ENCODE assay signal across 26 cellular contexts in genomic region chr6:140041056-140041455, GRCh38.
A peak's percentile ranks its signal among the peaks of the same experiment; 100 is the strongest.
DNase-seq lines count a peak whose midpoint lies in the region; ATAC-seq, FAIRE-seq and TF ChIP-seq lines count a peak whose summit lies in the region.
"Had no signal": no experiment of that assay in that cellular context is flagged by ENCODE, and none has a peak within 500 bp of the region (broad histone marks: within the 10 kb centered on the region; RNA-seq: fewer than 3 reads in every experiment).

No MANE protein-coding gene starts in this region.

- H2AFZ ChIP-seq in astrocyte (ENCODE audit: low read depth, low read length) (no peak overlapping the region), mesenchymal stem cell (ENCODE audit: low read depth, low read length) (no peak overlapping the region)

- no peak overlapping the region for H3K4ac ChIP-seq in mesenchymal stem cell (ENCODE audit: low read depth in 1 of 2, low read length in 2 of 2)

- no peak for FAIRE-seq in astrocyte (lab: Jason Lieb, UNC)
- FAIRE-seq: GM12878 had no signal

- H2BK5ac ChIP-seq in mesenchymal stem cell (ENCODE audit: low read depth, low read length, poor library complexity, severe bottlenecking) = no peak overlapping the region

- H3K18ac ChIP-seq in mesenchymal stem cell (ENCODE audit: low read depth in 1 of 2, low read length in 2 of 2) = peak overlapping the region in 1 of 2 experiments; percentile 63

- no peak for DNase-seq in CD14-positive monocyte (ENCODE audit: low spot score)
- DNase-seq in M059J (ENCODE audit: low read depth) = peak; percentile 84
- peak; percentile 73 for DNase-seq in astrocyte (ENCODE audit: low read depth)
- no peak for DNase-seq in mesenchymal stem cell
- no peak for DNase-seq in gastrocnemius medialis
- DNase-seq in activated CD8-positive, alpha-beta memory T cell treated with anti-CD3 and anti-CD28 coated beads, Interleukin-2, amount 10 ng/mL, durations not matched to agents 7 days and 5 days = no peak
- DNase-seq in KG1 (lab: John Stamatoyannopoulos, UW) = no peak
- DNase-seq: CD8-positive, alpha-beta memory T cell; DMS 273 treated with DMSO at 0.1 percent for 48 hours; DMS79; GDM1; GOT3; Karpas-422; NCI-H1048; NCI-H1694; NCI-H2029 treated with DMSO at 0.1 percent for 48 hours; NCI-H2171; NCI-H510A; NCI-H69; Peyer's patch; SJCRH30 had no signal

- H3K36me3 Mint-ChIP-seq in CD14-positive monocyte (no peaks in the 10 kb centered on the region), astrocyte (ENCODE audit: low read depth, unreplicated experiment) (peaks cover 3% of the 10 kb centered on the region)
- H3K36me3 Mint-ChIP-seq in activated CD8-positive, alpha-beta memory T cell treated with anti-CD3 and anti-CD28 coated beads, Interleukin-2, amount 10 ng/mL, durations not matched to agents 7 days and 5 days = no peaks in the 10 kb centered on the region
- H3K36me3 Mint-ChIP-seq: CD8-positive, alpha-beta memory T cell had no signal

- H3K36me3 ChIP-seq in astrocyte (ENCODE audit: insufficient read depth, low read length) = no peaks in the 10 kb centered on the region
- no peaks in the 10 kb centered on the region for H3K36me3 ChIP-seq in mesenchymal stem cell (ENCODE audit: control insufficient read depth in 1 of 2, insufficient read depth in 2 of 2, low read depth in 1 of 2, low read length in 2 of 2)
- no peaks in the 10 kb centered on the region for H3K36me3 ChIP-seq in gastrocnemius medialis
- H3K36me3 ChIP-seq: Peyer's patch, SJCRH30 had no signal

- H3K9me3 ChIP-seq in astrocyte (ENCODE audit: insufficient read depth, low read depth, low read length) = peaks cover 8% of the 10 kb centered on the region
- H3K9me3 ChIP-seq in mesenchymal stem cell (ENCODE audit: control insufficient read depth, low read length) = peaks cover 10% of the 10 kb centered on the region
- H3K9me3 ChIP-seq in gastrocnemius medialis = no peaks in the 10 kb centered on the region

- no peak overlapping the region for H3K4me2 ChIP-seq in astrocyte (ENCODE audit: low read length)
- peak overlapping the region; percentile 8 for H3K4me2 ChIP-seq in mesenchymal stem cell (ENCODE audit: low read length, poor library complexity, severe bottlenecking)

- H3K4me3 ChIP-seq in astrocyte (ENCODE audit: insufficient read depth, low read depth, low read length) (no peak overlapping the region), mesenchymal stem cell (ENCODE audit: insufficient read depth in 1 of 2, low read depth in 1 of 2, low read length in 2 of 2) (no peak overlapping the region), gastrocnemius medialis (no peak overlapping the region)
- H3K4me3 ChIP-seq: GM12878, Peyer's patch, SJCRH30 had no signal

- TF ChIP-seq CTCF in CD14-positive monocyte (IDR thresholded peaks at IDR 0.05) (no peak), astrocyte (IDR thresholded peaks at IDR 0.05; ENCODE audit: insufficient read depth, low read depth, low read length) (no peak), gastrocnemius medialis (IDR thresholded peaks at IDR 0.05 in 4 of 5, conservative IDR thresholded peaks at IDR 0.05 in 1 of 5) (no peak)

- no peak overlapping the region for H3K14ac ChIP-seq in mesenchymal stem cell (ENCODE audit: low read length in 2 of 2)

- no peak overlapping the region for H2BK12ac ChIP-seq in mesenchymal stem cell (ENCODE audit: low read length in 2 of 2)

- H3K27me3 ChIP-seq in astrocyte (ENCODE audit: insufficient read depth, low read length) (no peaks in the 10 kb centered on the region), mesenchymal stem cell (ENCODE audit: control insufficient read depth in 1 of 2, insufficient read depth in 1 of 2, low read length in 2 of 2) (no peaks in the 10 kb centered on the region), gastrocnemius medialis (no peaks in the 10 kb centered on the region)
- H3K27me3 ChIP-seq: Peyer's patch, SJCRH30 had no signal

- H3K27me3 Mint-ChIP-seq in CD14-positive monocyte (ENCODE audit: low read depth in 3 of 3) (no peaks in the 10 kb centered on the region), astrocyte (ENCODE audit: low read depth, unreplicated experiment) (no peaks in the 10 kb centered on the region)
- H3K27me3 Mint-ChIP-seq in activated CD8-positive, alpha-beta memory T cell treated with anti-CD3 and anti-CD28 coated beads, Interleukin-2, amount 10 ng/mL, durations not matched to agents 7 days and 5 days = no peaks in the 10 kb centered on the region
- H3K27me3 Mint-ChIP-seq: B cell had no signal

- H3K4me1 Mint-ChIP-seq in CD14-positive monocyte = peaks cover 75% of the 10 kb centered on the region
- H3K4me1 Mint-ChIP-seq in astrocyte (ENCODE audit: low read depth, unreplicated experiment) = peaks cover 26% of the 10 kb centered on the region
- H3K4me1 Mint-ChIP-seq in activated CD8-positive, alpha-beta memory T cell treated with anti-CD3 and anti-CD28 coated beads, Interleukin-2, amount 10 ng/mL, durations not matched to agents 7 days and 5 days = peaks cover 6% of the 10 kb centered on the region
- H3K4me1 Mint-ChIP-seq: B cell had no signal

- H3K9me3 Mint-ChIP-seq in CD14-positive monocyte (peaks cover 0 to 3% (median 0%) of the 10 kb centered on the region in 7 donors), astrocyte (ENCODE audit: unreplicated experiment) (peaks cover 2% of the 10 kb centered on the region)
- no peaks in the 10 kb centered on the region for H3K9me3 Mint-ChIP-seq in activated CD8-positive, alpha-beta memory T cell treated with anti-CD3 and anti-CD28 coated beads, Interleukin-2, amount 10 ng/mL, durations not matched to agents 7 days and 5 days (ENCODE audit: low read depth)

- no peak overlapping the region for H4K91ac ChIP-seq in mesenchymal stem cell (ENCODE audit: low read length)

- H4K8ac ChIP-seq in mesenchymal stem cell (ENCODE audit: low read length) = no peak overlapping the region

- in situ Hi-C loops in gastrocnemius medialis (cut with MboI; ENCODE audit: low sequenced_read_pairs in 4 of 4) = no loop called here

- peak overlapping the region in 6 of 7 donors; percentile 37 to 92 (median 84) for H3K27ac Mint-ChIP-seq in CD14-positive monocyte
- no peak overlapping the region for H3K27ac Mint-ChIP-seq in astrocyte (ENCODE audit: unreplicated experiment)
- no peak overlapping the region for H3K27ac Mint-ChIP-seq in activated CD8-positive, alpha-beta memory T cell treated with anti-CD3 and anti-CD28 coated beads, Interleukin-2, amount 10 ng/mL, durations not matched to agents 7 days and 5 days
- H3K27ac Mint-ChIP-seq: B cell had no signal

- H3K4me1 ChIP-seq in astrocyte (ENCODE audit: insufficient read depth, low read length) (no peaks in the 10 kb centered on the region), mesenchymal stem cell (ENCODE audit: control insufficient read depth, insufficient read depth, low read depth, low read length) (peaks cover 3% of the 10 kb centered on the region), gastrocnemius medialis (peaks cover 14 to 15% of the 10 kb centered on the region in 2 donors)
- H3K4me1 ChIP-seq: Peyer's patch had no signal

- H3K23ac ChIP-seq in mesenchymal stem cell (ENCODE audit: low read length in 2 of 2) = no peak overlapping the region

- no peak overlapping the region for H2BK120ac ChIP-seq in mesenchymal stem cell (ENCODE audit: low read depth, low read length)

- no peak for TF ChIP-seq POLR2A in gastrocnemius medialis (IDR thresholded peaks at IDR 0.05)

- no peaks in the 10 kb centered on the region for H3K79me1 ChIP-seq in mesenchymal stem cell (replicated peaks; ENCODE audit: low read length, poor library complexity, severe bottlenecking)

- H2BK15ac ChIP-seq in mesenchymal stem cell (ENCODE audit: low read depth, poor library complexity, severe bottlenecking) = no peak overlapping the region

- CTCF ChIA-PET in activated CD8-positive, alpha-beta memory T cell treated with anti-CD3 and anti-CD28 coated beads, Interleukin-2, amount 10 ng/mL, durations not matched to agents 7 days and 5 days (lab: Charles Lee) = no interaction called here

- H3K4me3 Mint-ChIP-seq in CD14-positive monocyte (no peak overlapping the region), astrocyte (ENCODE audit: unreplicated experiment) (no peak overlapping the region)
- H3K4me3 Mint-ChIP-seq in activated CD8-positive, alpha-beta memory T cell treated with anti-CD3 and anti-CD28 coated beads, Interleukin-2, amount 10 ng/mL, durations not matched to agents 7 days and 5 days = no peak overlapping the region
- H3K4me3 Mint-ChIP-seq: B cell; CD8-positive, alpha-beta memory T cell had no signal

- no peak for ATAC-seq in gastrocnemius medialis
- ATAC-seq in activated CD8-positive, alpha-beta memory T cell treated with anti-CD3 and anti-CD28 coated beads, Interleukin-2, amount 10 ng/mL, durations not matched to agents 7 days and 5 days = no peak
- ATAC-seq: SK-N-SH treated with all-trans-retinoic acid at 6 μM for 48 hours had no signal

- H3K79me2 ChIP-seq in astrocyte (ENCODE audit: insufficient read depth, low read length) = no peaks in the 10 kb centered on the region

- H3K27ac ChIP-seq in astrocyte (ENCODE audit: low read depth, low read length) (no peak overlapping the region), mesenchymal stem cell (ENCODE audit: low read length, poor library complexity, severe bottlenecking) (no peak overlapping the region), gastrocnemius medialis (no peak overlapping the region)
- H3K27ac ChIP-seq: C4-2B, HL-60, Peyer's patch, SJCRH30 had no signal

- H3K9ac ChIP-seq in astrocyte (ENCODE audit: low read length) (no peak overlapping the region), mesenchymal stem cell (ENCODE audit: low read length) (no peak overlapping the region)

- H2AK5ac ChIP-seq in mesenchymal stem cell (ENCODE audit: low read length, severe bottlenecking) = no peak overlapping the region

- intact Hi-C loops in CD14-positive monocyte (cut with micrococcal nuclease) = loop anchor here (5.0 to 10.0 kb wide), 4 partner anchors 116 to 706 kb away; no protein-coding TSS in a partner anchor
- intact Hi-C loops in gastrocnemius medialis (cut with DNase I; ENCODE audit: low total_unique reads) = loop anchor here (10.0 kb wide), 1 partner anchor 276 kb away; no protein-coding TSS in a partner anchor

- H4K20me1 ChIP-seq in astrocyte (ENCODE audit: insufficient read depth, low read length) = no peaks in the 10 kb centered on the region

Comparison
In these comparisons a context has a peak if more than half of its experiments do, and no peak if none do; other contexts are left out.
1. DNase-seq: peak in M059J (single experiment) and astrocyte (single experiment); none in CD14-positive monocyte (single experiment), mesenchymal stem cell (single experiment), gastrocnemius medialis (0 of 2), activated CD8-positive, alpha-beta memory T cell treated with anti-CD3 and anti-CD28 coated beads, Interleukin-2, amount 10 ng/mL, durations not matched to agents 7 days and 5 days (single experiment) and KG1 (single experiment).
2. H3K27ac Mint-ChIP-seq: peak in CD14-positive monocyte (6 of 7); none in astrocyte (single experiment) and activated CD8-positive, alpha-beta memory T cell treated with anti-CD3 and anti-CD28 coated beads, Interleukin-2, amount 10 ng/mL, durations not matched to agents 7 days and 5 days (single experiment).